Comparison of ENCODE assay signal across 8 cellular contexts in the genomic region with DNA sequence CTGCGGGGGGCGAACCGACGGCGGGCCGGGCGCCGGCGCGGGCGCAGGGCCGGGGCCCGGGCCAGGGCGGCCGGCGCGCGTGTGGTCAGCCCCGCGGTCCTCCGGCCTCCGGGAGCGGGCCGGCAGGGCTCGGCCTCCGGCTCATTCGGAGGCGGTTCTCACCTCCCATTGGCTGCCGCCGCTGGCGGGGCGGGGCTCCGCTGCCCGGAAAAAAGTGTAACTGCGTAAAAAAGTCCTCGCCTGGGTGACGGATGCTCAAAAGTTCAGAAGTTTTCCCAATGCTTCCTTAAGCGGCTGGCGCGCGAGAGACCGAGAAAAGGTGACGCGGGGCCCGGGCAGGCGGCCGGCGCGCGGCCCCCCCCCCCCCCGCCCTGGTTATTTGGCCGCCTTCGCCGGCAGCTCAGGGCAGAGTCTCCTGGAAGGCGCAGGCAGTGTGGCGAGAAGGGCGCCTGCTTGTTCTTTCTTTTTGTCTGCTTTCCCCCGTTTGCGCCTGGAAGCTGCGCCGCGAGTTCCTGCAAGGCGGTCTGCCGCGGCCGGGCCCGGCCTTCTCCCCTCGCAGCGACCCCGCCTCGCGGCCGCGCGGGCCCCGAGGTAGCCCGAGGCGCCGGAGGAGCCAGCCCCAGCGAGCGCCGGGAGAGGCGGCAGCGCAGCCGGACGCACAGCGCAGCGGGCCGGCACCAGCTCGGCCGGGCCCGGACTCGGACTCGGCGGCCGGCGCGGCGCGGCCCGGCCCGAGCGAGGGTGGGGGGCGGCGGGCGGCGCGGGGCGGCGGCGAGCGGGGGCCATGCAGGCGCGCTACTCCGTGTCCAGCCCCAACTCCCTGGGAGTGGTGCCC. TPM values are rescaled to one million over a fixed set of nuclear protein-coding genes. Genes with fewer than 3 reads are reported as not detected.
A peak's percentile ranks its signal among the peaks of the same experiment; 100 is the strongest.
DNase-seq lines count a peak whose midpoint lies in the region; ATAC-seq and TF ChIP-seq lines count a peak whose summit lies in the region.

A gene (plus strand): TSS at position 254 of the 835 bp plus-strand sequence. CDS start 531 bp downstream, at position 785.

- TF ChIP-seq CTCF in HL-60 (IDR thresholded peaks at IDR 0.05; ENCODE audit: insufficient read depth, low read length) (no peak), choroid plexus epithelial cell (conservative IDR thresholded peaks at IDR 0.05; ENCODE audit: low read depth, low read length) (no peak)

- H3K27ac ChIP-seq in HL-60 (replicated peaks) (no peak within 1 kb of the TSS), SJSA1 (peak within 1 kb of the TSS; percentile 87)

- H3K4me3 ChIP-seq in HL-60 (replicated peaks; ENCODE audit: insufficient read depth, low read length) (peak within 1 kb of the TSS; percentile 45), SJSA1 (peak within 1 kb of the TSS; percentile 88), choroid plexus epithelial cell (ENCODE audit: low read depth, low read length) (peak within 1 kb of the TSS; percentile 63)

- DNase-seq in COLO829 (ENCODE audit: low spot score), result peak; percentile 96
- peak in 1 of 2 experiments; percentile 57 for DNase-seq in HL-60 (ENCODE audit: low read depth in 1 of 2, low spot score in 1 of 2)
- peak; percentile 94 to 96 for DNase-seq in SJSA1 (ENCODE audit: low read depth in 1 of 2, low spot score in 2 of 2)
- DNase-seq in choroid plexus epithelial cell (ENCODE audit: low read depth), result peak; percentile 84
- peak; percentile 94 for DNase-seq in kidney glomerular epithelial cell (lab: John Stamatoyannopoulos, UW)
- peak; percentile 18 for DNase-seq in stimulated activated CD8-positive, alpha-beta memory T cell treated with anti-CD3 and anti-CD28 coated beads, Interleukin-12 subunit alpha, Interleukin-12 subunit beta, amount 100 ng/mL, for 1 hour (ENCODE audit: low read depth)
- DNase-seq in SKM-1 treated with dmso at 0.1 percent for 144 hours (lab: John Stamatoyannopoulos, UW; ENCODE audit: unreplicated experiment), result no peak

- peaks cover 76% of the 10 kb centered on the region for H3K27me3 ChIP-seq in HL-60 (ENCODE audit: insufficient read depth, poor library complexity, severe bottlenecking)
- no peaks in the 10 kb centered on the region for H3K27me3 ChIP-seq in SJSA1 (replicated peaks)

- peaks cover 21% of the 10 kb centered on the region for H3K4me1 ChIP-seq in SJSA1 (replicated peaks)

- H3K9me3 ChIP-seq in SJSA1 (replicated peaks), result no peaks in the 10 kb centered on the region

- H3K36me3 ChIP-seq in SJSA1, result peaks cover 40% of the 10 kb centered on the region

- peak; percentile 57 for ATAC-seq in GM19025 (IDR thresholded peaks at IDR 0.05; ENCODE audit: low read depth, unreplicated experiment)

RNA-seq across cellular contexts. Expression of the gene that starts here (rescaled TPM):
- total RNA-seq in SJSA1 (2014; rRNA removed; shearing (Covaris generic)), result 16.0 and 21.0 TPM in 2 replicates
